11 cellular contexts compared by ENCODE assay signal in the genomic region with DNA sequence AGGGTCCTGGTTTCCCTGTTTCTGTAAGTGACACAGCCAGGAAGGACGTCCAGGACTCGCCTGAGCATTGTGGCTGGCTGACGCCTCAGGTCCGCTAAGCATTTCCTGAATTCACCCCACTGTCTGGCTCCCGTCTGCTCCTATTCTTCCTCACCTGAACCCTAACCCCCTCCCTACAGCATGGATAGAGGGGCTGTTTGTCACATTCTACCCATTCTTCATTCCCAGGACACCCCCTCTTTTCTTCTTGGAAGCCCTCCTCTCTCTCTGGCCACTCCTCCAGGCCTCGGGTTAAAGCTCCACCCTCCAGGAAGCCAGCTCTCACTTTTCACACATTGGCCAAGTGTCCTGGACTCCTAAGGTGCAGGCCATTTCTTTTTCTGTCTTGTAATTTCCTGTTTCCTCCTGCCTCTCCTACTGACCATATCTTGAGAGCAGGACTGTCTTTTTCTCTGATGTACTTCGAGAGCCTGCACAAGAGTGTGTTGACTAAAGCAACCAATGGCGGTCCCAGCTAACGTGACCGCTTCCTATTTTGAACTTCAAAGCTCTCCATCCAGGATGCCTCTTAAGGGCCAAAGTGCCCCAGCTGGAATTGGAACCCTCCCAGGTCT. TPM values are rescaled to one million over a fixed set of nuclear protein-coding genes. Genes with fewer than 3 reads are reported as not detected.
A peak's percentile ranks its signal among the peaks of the same experiment; 100 is the strongest.
DNase-seq lines count a peak whose midpoint lies in the region; ATAC-seq and TF ChIP-seq lines count a peak whose summit lies in the region.
"Had no signal": no experiment of that assay in that cellular context is flagged by ENCODE, and none has a peak within 500 bp of the region (broad histone marks: within the 10 kb centered on the region; RNA-seq: fewer than 3 reads in every experiment).

No MANE protein-coding gene starts in this region.

- BruUV-seq in Caco-2 (replicated peaks; lab: Mats Ljungman, UMichigan) (no TSS peak), IMR-90 (replicated peaks; lab: Mats Ljungman, UMichigan) (no TSS peak)

- H2BK15ac ChIP-seq in IMR-90 (ENCODE audit: low read depth, low read length) = no peak overlapping the region

- ATAC-seq in IMR-90 (ENCODE audit: low read depth) = no peak
- ATAC-seq in Right ventricle myocardium superior (ENCODE audit: poor library complexity) = peak; percentile 43
- ATAC-seq in natural killer cell treated with Interleukin-12 subunit alpha and Interleukin-12 subunit beta and Interleukin-15 and Interleukin-18, amount 100 ng/mL, for 72 hours = peak in 1 of 2 donors; percentile 36
- ATAC-seq in HG02798 (IDR thresholded peaks at IDR 0.05; ENCODE audit: poor library complexity, unreplicated experiment) = no peak
- ATAC-seq: activated naive CD4-positive, alpha-beta T cell treated with anti-CD3 and anti-CD28 coated beads, Interleukin-2, amount 50 U/mL, for 72 hours had no signal

- 31% methylated on average over 3 of the region's 10 CpGs; no CpG with 5 or more reads in 1 of the 2 experiments for WGBS in IMR-90 (ENCODE audit: extremely low coverage in 2 of 2, insufficient read length in 1 of 2), 2 experiments

- no peaks in the 10 kb centered on the region for H3K9me3 ChIP-seq in Caco-2
- H3K9me3 ChIP-seq in IMR-90 (ENCODE audit: control insufficient read depth, insufficient read depth, low read length) = no peaks in the 10 kb centered on the region

- H2BK5ac ChIP-seq in IMR-90 (ENCODE audit: low read depth, low read length, poor library complexity, severe bottlenecking) = no peak overlapping the region

- H2BK20ac ChIP-seq in IMR-90 (ENCODE audit: low read depth, low read length) = no peak overlapping the region

- no peak for TF ChIP-seq POLR2A in IMR-90 (IDR thresholded peaks at IDR 0.05; ENCODE audit: low read depth, low read length)

- TF ChIP-seq CTCF in Caco-2 (IDR thresholded peaks at IDR 0.05; ENCODE audit: insufficient read depth in 1 of 2, low read depth in 1 of 2, low read length in 1 of 2, severe bottlenecking in 1 of 2, unreplicated experiment in 1 of 2) (no peak), IMR-90 (conservative IDR thresholded peaks at IDR 0.05; ENCODE audit: low read depth, low read length) (no peak), RWPE1 (conservative IDR thresholded peaks at IDR 0.05; ENCODE audit: low read depth) (no peak)

- no peak overlapping the region for H3K4ac ChIP-seq in IMR-90 (ENCODE audit: low read depth, low read length)

- POLR2A ChIA-PET in Caco-2 (lab: Charles Lee) = no interaction called here
- POLR2A ChIA-PET in IMR-90 (lab: Charles Lee; ENCODE audit: unreplicated experiment) = no interaction called here
- POLR2A ChIA-PET in RWPE1 (lab: Yijun Ruan, JAX; ENCODE audit: low non-redundant PET) = no interaction called here

- no peak for TF ChIP-seq RAD21 in IMR-90 (IDR thresholded peaks at IDR 0.05; ENCODE audit: low read length)

- no peak overlapping the region; the same call in 1 of the 2 replicates for H3K23ac ChIP-seq in IMR-90 (ENCODE audit: low read depth, low read length)

- no peaks in the 10 kb centered on the region for H3K9me1 ChIP-seq in IMR-90 (ENCODE audit: insufficient read depth, low read length)

- H3K9me3 Mint-ChIP-seq in Caco-2 (ENCODE audit: unreplicated experiment) = no peaks in the 10 kb centered on the region
- no peaks in the 10 kb centered on the region for H3K9me3 Mint-ChIP-seq in natural killer cell treated with Interleukin-12 subunit alpha and Interleukin-12 subunit beta and Interleukin-15 and Interleukin-18, amount 100 ng/mL, for 72 hours
- H3K9me3 Mint-ChIP-seq: activated CD4-positive, alpha-beta T cell treated with anti-CD3 and anti-CD28 coated beads, Interleukin-2, amount 10 ng/mL, durations not matched to agents 24 days and 14 days; activated naive CD4-positive, alpha-beta T cell treated with anti-CD3 and anti-CD28 coated beads, Interleukin-2, amount 50 U/mL, for 72 hours; CD4-positive, alpha-beta memory T cell had no signal

- peak overlapping the region; percentile 1 for H3K27ac Mint-ChIP-seq in Caco-2 (ENCODE audit: unreplicated experiment)
- H3K27ac Mint-ChIP-seq in natural killer cell treated with Interleukin-12 subunit alpha and Interleukin-12 subunit beta and Interleukin-15 and Interleukin-18, amount 100 ng/mL, for 72 hours = peak overlapping the region in 1 of 2 donors; percentile 5
- H3K27ac Mint-ChIP-seq: activated CD4-positive, alpha-beta T cell treated with anti-CD3 and anti-CD28 coated beads, Interleukin-2, amount 10 ng/mL, durations not matched to agents 24 days and 14 days; CD4-positive, alpha-beta memory T cell had no signal

- no peaks in the 10 kb centered on the region for H3K79me1 ChIP-seq in IMR-90 (ENCODE audit: low read depth in 1 of 2, low read length in 2 of 2)

- DNase-seq in Caco-2 (no peak), IMR-90 (no peak), Right ventricle myocardium superior (no peak), RWPE1 (ENCODE audit: low spot score) (no peak), A172 (ENCODE audit: low spot score) (no peak), HCEC 1CT (no peak)
- no peak for DNase-seq in natural killer cell treated with Interleukin-12 subunit alpha and Interleukin-12 subunit beta and Interleukin-15 and Interleukin-18, amount 100 ng/mL, for 72 hours (ENCODE audit: low spot score)
- DNase-seq: activated CD4-positive, alpha-beta T cell treated with anti-CD3 and anti-CD28 coated beads, Interleukin-2, amount 10 ng/mL, durations not matched to agents 24 days and 14 days; CD4-positive, alpha-beta memory T cell had no signal

- no peaks in the 10 kb centered on the region for H3K36me3 Mint-ChIP-seq in Caco-2 (ENCODE audit: insufficient read depth, unreplicated experiment)
- no peaks in the 10 kb centered on the region for H3K36me3 Mint-ChIP-seq in natural killer cell treated with Interleukin-12 subunit alpha and Interleukin-12 subunit beta and Interleukin-15 and Interleukin-18, amount 100 ng/mL, for 72 hours
- H3K36me3 Mint-ChIP-seq: activated naive CD4-positive, alpha-beta T cell treated with anti-CD3 and anti-CD28 coated beads, Interleukin-2, amount 50 U/mL, for 72 hours; CD4-positive, alpha-beta memory T cell had no signal

- intact Hi-C loops in Caco-2 (cut with micrococcal nuclease; ENCODE audit: unreplicated experiment) (no loop called here), IMR-90 (cut with micrococcal nuclease) (no loop called here), Right ventricle myocardium superior (cut with DNase I) (no loop called here)

- peak overlapping the region; percentile 78 for H2AFZ ChIP-seq in IMR-90 (replicated peaks; ENCODE audit: low read length, poor library complexity)

- H2AK9ac ChIP-seq in IMR-90 (replicated peaks; ENCODE audit: low read depth, low read length, poor library complexity) = no peak overlapping the region

- H3K56ac ChIP-seq in IMR-90 (ENCODE audit: extremely low read depth, insufficient read depth, low read length) = no peak overlapping the region

- no peaks in the 10 kb centered on the region for H3K36me3 ChIP-seq in Caco-2 (ENCODE audit: control insufficient read depth, insufficient read depth, low read length)
- H3K36me3 ChIP-seq in IMR-90 (ENCODE audit: control insufficient read depth, insufficient read depth, low read length) = no peaks in the 10 kb centered on the region

- H4K5ac ChIP-seq in IMR-90 (ENCODE audit: low read depth, low read length) = no peak overlapping the region

- H3K4me3 Mint-ChIP-seq in Caco-2 (ENCODE audit: unreplicated experiment) = no peak overlapping the region
- peak overlapping the region; percentile 28 for H3K4me3 Mint-ChIP-seq in natural killer cell treated with Interleukin-12 subunit alpha and Interleukin-12 subunit beta and Interleukin-15 and Interleukin-18, amount 100 ng/mL, for 72 hours
- H3K4me3 Mint-ChIP-seq: activated CD4-positive, alpha-beta T cell treated with anti-CD3 and anti-CD28 coated beads, Interleukin-2, amount 10 ng/mL, durations not matched to agents 24 days and 14 days had no signal

- no peaks in the 10 kb centered on the region for H3K27me3 ChIP-seq in Caco-2 (replicated peaks; ENCODE audit: control insufficient read depth, insufficient read depth, low read length)
- H3K27me3 ChIP-seq in IMR-90 (ENCODE audit: control insufficient read depth, insufficient read depth, low read length) = peaks cover 18% of the 10 kb centered on the region

- H3K4me1 Mint-ChIP-seq in Caco-2 (ENCODE audit: low read depth, unreplicated experiment) = no peaks in the 10 kb centered on the region
- peaks cover 7 to 11% of the 10 kb centered on the region in 2 donors for H3K4me1 Mint-ChIP-seq in natural killer cell treated with Interleukin-12 subunit alpha and Interleukin-12 subunit beta and Interleukin-15 and Interleukin-18, amount 100 ng/mL, for 72 hours (ENCODE audit: low read depth in 2 of 2)
- H3K4me1 Mint-ChIP-seq: CD4-positive, alpha-beta memory T cell had no signal

- H3K27ac ChIP-seq in IMR-90 (ENCODE audit: insufficient read depth, low read length) = no peak overlapping the region
- H3K27ac ChIP-seq in RWPE1 = no peak overlapping the region

- H3K9ac ChIP-seq in IMR-90 (ENCODE audit: low read depth, low read length) = no peak overlapping the region

- H4K8ac ChIP-seq in IMR-90 (ENCODE audit: low read depth in 2 of 2, low read length in 2 of 2) = 0 out of 4 replicates have a peak overlapping the region, but pooled peaks of 1 of the 2 experiments have one; percentile 17

- H3K4me2 ChIP-seq in IMR-90 (ENCODE audit: low read depth, low read length) = no peak overlapping the region

- no peak overlapping the region for H2AK5ac ChIP-seq in IMR-90 (ENCODE audit: low read depth, low read length)

- no peak overlapping the region for H4K91ac ChIP-seq in IMR-90 (ENCODE audit: insufficient read depth, low read depth, low read length)

- no peaks in the 10 kb centered on the region for H4K20me1 ChIP-seq in IMR-90 (ENCODE audit: insufficient read depth, low read length)

- H3K27me3 Mint-ChIP-seq in Caco-2 (ENCODE audit: insufficient read depth, unreplicated experiment) = no peaks in the 10 kb centered on the region
- H3K27me3 Mint-ChIP-seq in natural killer cell treated with Interleukin-12 subunit alpha and Interleukin-12 subunit beta and Interleukin-15 and Interleukin-18, amount 100 ng/mL, for 72 hours = peaks cover 9 to 17% of the 10 kb centered on the region in 2 donors

- H3K4me3 ChIP-seq in Caco-2 (ENCODE audit: low read depth, low read length) (no peak overlapping the region), IMR-90 (ENCODE audit: insufficient read depth, low read depth, low read length) (no peak overlapping the region)

- H3K18ac ChIP-seq in IMR-90 (ENCODE audit: low read depth, low read length) = no peak overlapping the region

- H2BK120ac ChIP-seq in IMR-90 (ENCODE audit: low read depth, low read length) = no peak overlapping the region

- in situ Hi-C loops in IMR-90 (cut with MboI; ENCODE audit: low sequenced_read_pairs) = no loop called here

- H3K14ac ChIP-seq in IMR-90 (replicated peaks; ENCODE audit: low read depth, low read length) = no peak overlapping the region

- H3K4me1 ChIP-seq in Caco-2 (no peaks in the 10 kb centered on the region), IMR-90 (ENCODE audit: control insufficient read depth, insufficient read depth, low read length) (no peaks in the 10 kb centered on the region)

- CTCF ChIA-PET in Caco-2 (lab: Charles Lee) (interaction anchor here (0.6 kb wide), 1 partner anchor 128 kb away, joined by 4 read pairs; no protein-coding TSS in a partner anchor), IMR-90 (lab: Yijun Ruan, JAX) (interaction anchor here (1.4 kb wide), 1 partner anchor 12 kb away, joined by 3 read pairs; no protein-coding TSS in a partner anchor), RWPE1 (lab: Yijun Ruan, JAX) (interaction anchor here (0.6 kb wide), 3 partner anchors 76 to 1475 kb away, joined by 3 to 4 read pairs (median 3); no protein-coding TSS in a partner anchor)

- dilution Hi-C loops in IMR-90 (cut with HindIII; ENCODE audit: low sequenced_read_pairs, unreplicated experiment) = no loop called here

RNA-seq across cellular contexts. Expression of a gene that starts 24.2 kb away (rescaled TPM):
- total RNA-seq in Caco-2 (2022) = not detected in 2 replicates
- total RNA-seq in IMR-90 (2012; rRNA removed) = not detected in 2 replicates
- polyA plus RNA-seq in IMR-90 (2012; rRNA removed) = not detected in 2 replicates
- polyA plus RNA-seq in IMR-90 (2012; cell fraction: cytosol; rRNA removed) = not detected in 2 replicates
- not detected in 2 replicates for polyA plus RNA-seq in IMR-90 (2012; cell fraction: nucleus; rRNA removed; ENCODE audit: low replicate concordance)
- 0.56 TPM for total RNA-seq in Right ventricle myocardium superior
- total RNA-seq in natural killer cell treated with Interleukin-12 subunit alpha and Interleukin-12 subunit beta and Interleukin-15 and Interleukin-18, amount 100 ng/mL, for 72 hours = not detected
- total RNA-seq in A172 (2014; rRNA removed; shearing (Covaris generic)) = not detected in 2 replicates
- total RNA-seq: activated CD4-positive, alpha-beta T cell treated with anti-CD3 and anti-CD28 coated beads, Interleukin-2, amount 10 ng/mL, durations not matched to agents 24 days and 14 days; activated naive CD4-positive, alpha-beta T cell treated with anti-CD3 and anti-CD28 coated beads, Interleukin-2, amount 50 U/mL, for 72 hours; CD4-positive, alpha-beta memory T cell had no signal
- polyA plus RNA-seq: CD4-positive, alpha-beta memory T cell had no signal

RNA-seq across cellular contexts. Expression of a gene that starts 30.9 kb away (rescaled TPM):
- total RNA-seq in Caco-2 (2022) (80.7 and 81.3 TPM in 2 replicates), IMR-90 (2012; rRNA removed) (4.1 and 4.7 TPM in 2 replicates), Right ventricle myocardium superior (181 TPM)
- polyA plus RNA-seq in IMR-90 (2012; rRNA removed) = 22.1 and 23.2 TPM in 2 replicates
- polyA plus RNA-seq in IMR-90 (2012; cell fraction: cytosol; rRNA removed) = 20.7 and 23.2 TPM in 2 replicates
- polyA plus RNA-seq in IMR-90 (2012; cell fraction: nucleus; rRNA removed; ENCODE audit: low replicate concordance) = 33.9 and 57.0 TPM in 2 replicates
- total RNA-seq in natural killer cell treated with Interleukin-12 subunit alpha and Interleukin-12 subunit beta and Interleukin-15 and Interleukin-18, amount 100 ng/mL, for 72 hours = 10 to 100 TPM; 25.1 to 95.6 TPM
- total RNA-seq in A172 (2014; rRNA removed; shearing (Covaris generic)) = 24.7 and 26.2 TPM in 2 replicates

RNA-seq across cellular contexts. Expression of a gene that starts 33.9 kb away (rescaled TPM):
- total RNA-seq in Caco-2 (2022) (not detected in 2 replicates), IMR-90 (2012; rRNA removed) (not detected in 2 replicates), Right ventricle myocardium superior (0.43 TPM)
- polyA plus RNA-seq in IMR-90 (2012; rRNA removed) = not detected in 2 replicates
- polyA plus RNA-seq in IMR-90 (2012; cell fraction: cytosol; rRNA removed) = 0.01 TPM in 1 of 2 replicates, not detected in the other
- 0.10 and 0.24 TPM in 2 replicates for polyA plus RNA-seq in IMR-90 (2012; cell fraction: nucleus; rRNA removed; ENCODE audit: low replicate concordance)
- not detected for total RNA-seq in natural killer cell treated with Interleukin-12 subunit alpha and Interleukin-12 subunit beta and Interleukin-15 and Interleukin-18, amount 100 ng/mL, for 72 hours
- total RNA-seq in A172 (2014; rRNA removed; shearing (Covaris generic)) = not detected in 2 replicates
- total RNA-seq: CD4-positive, alpha-beta memory T cell had no signal
- polyA plus RNA-seq: CD4-positive, alpha-beta memory T cell had no signal

RNA-seq across cellular contexts. Expression of a gene that starts 54.4 kb away (rescaled TPM):
- total RNA-seq in Caco-2 (2022) = 967 and 1,046 TPM in 2 replicates
- total RNA-seq in IMR-90 (2012; rRNA removed) = 1,307 and 1,440 TPM in 2 replicates
- 771 and 887 TPM in 2 replicates for polyA plus RNA-seq in IMR-90 (2012; rRNA removed)
- polyA plus RNA-seq in IMR-90 (2012; cell fraction: cytosol; rRNA removed) = 246 and 656 TPM in 2 replicates
- polyA plus RNA-seq in IMR-90 (2012; cell fraction: nucleus; rRNA removed; ENCODE audit: low replicate concordance) = 158 and 414 TPM in 2 replicates
- total RNA-seq in Right ventricle myocardium superior = 853 TPM
- 1,000 to 10,000 TPM; 1,035 to 1,696 TPM for total RNA-seq in natural killer cell treated with Interleukin-12 subunit alpha and Interleukin-12 subunit beta and Interleukin-15 and Interleukin-18, amount 100 ng/mL, for 72 hours
- 2,477 and 2,544 TPM in 2 replicates for total RNA-seq in A172 (2014; rRNA removed; shearing (Covaris generic))
